29 cellular contexts compared by ENCODE assay signal in the genomic region with DNA sequence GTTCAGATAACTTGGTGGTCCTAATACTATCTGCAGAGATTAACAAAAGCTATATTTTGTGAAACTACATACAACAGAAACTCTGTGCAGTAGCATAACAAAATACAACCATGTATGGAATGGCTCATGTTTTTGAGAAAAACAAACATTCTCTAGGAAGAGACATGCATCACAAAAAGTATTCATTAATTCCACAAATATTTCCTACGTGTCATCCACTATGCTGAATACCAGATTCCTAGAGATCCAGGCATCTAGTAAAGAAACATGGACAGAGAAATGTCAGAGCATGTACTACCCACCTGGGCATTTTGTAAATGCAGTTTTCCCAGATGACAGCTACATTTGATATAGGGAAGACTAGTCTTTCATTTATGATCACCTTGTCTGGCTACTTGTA.
"Had no signal": no experiment of that assay in that cellular context is flagged by ENCODE, and none has a peak within 500 bp of the region (broad histone marks: within the 10 kb centered on the region; RNA-seq: fewer than 3 reads in every experiment).

No MANE protein-coding gene starts in this region.

- H3K4me3 ChIP-seq: left ventricle myocardium inferior, lung, neural progenitor cell, right atrium auricular region, right lobe of liver, smooth muscle cell, tibial nerve, uterus had no signal

- H3K27ac ChIP-seq: left ventricle myocardium inferior, neural progenitor cell, neutrophil, parathyroid adenoma, right atrium auricular region, right lobe of liver, tibial nerve, uterus had no signal

- H3K4me1 ChIP-seq: left ventricle myocardium inferior, neural progenitor cell, parathyroid adenoma, right atrium auricular region, right lobe of liver, tibial nerve, uterus had no signal

- H3K4me3 Mint-ChIP-seq: immature natural killer cell; mesothelial cell of epicardium; naive B cell; natural killer cell; nephron progenitor cell; neural progenitor cell; stimulated activated memory B cell treated with anti-CD40 and anti-IgM and Interleukin-4, amounts not matched to agents 10 μg/mL and 1 μg/mL and 100 μg/mL, for 72 hours; stimulated activated naive CD8-positive, alpha-beta T cell treated with anti-CD3 and anti-CD28 coated beads, Interleukin-15, amount 100 ng/mL, for 72 hours; type B pancreatic cell had no signal

- H3K9me3 Mint-ChIP-seq: immature natural killer cell; natural killer cell; neural progenitor cell; stimulated activated memory B cell treated with anti-CD40 and anti-IgM and Interleukin-4, amounts not matched to agents 10 μg/mL and 1 μg/mL and 100 μg/mL, for 72 hours; stimulated activated naive CD8-positive, alpha-beta T cell treated with anti-CD3 and anti-CD28 coated beads, Interleukin-15, amount 100 ng/mL, for 72 hours; type B pancreatic cell had no signal

- H3K36me3 ChIP-seq: left ventricle myocardium inferior, neural progenitor cell, neutrophil, right atrium auricular region, right lobe of liver, tibial nerve, uterus had no signal

- H3K9ac ChIP-seq: neural progenitor cell, parathyroid adenoma had no signal

- H2AFZ ChIP-seq: neural progenitor cell, parathyroid adenoma had no signal

- H3K4me2 ChIP-seq: neural progenitor cell, smooth muscle cell had no signal

- FAIRE-seq: islet of Langerhans, kidney had no signal

- H3K4me1 Mint-ChIP-seq: immature natural killer cell; mesothelial cell of epicardium; naive B cell; natural killer cell; nephron progenitor cell; neural progenitor cell; stimulated activated memory B cell treated with anti-CD40 and anti-IgM and Interleukin-4, amounts not matched to agents 10 μg/mL and 1 μg/mL and 100 μg/mL, for 72 hours; stimulated activated naive CD8-positive, alpha-beta T cell treated with anti-CD3 and anti-CD28 coated beads, Interleukin-15, amount 100 ng/mL, for 72 hours had no signal

- H3K27me3 Mint-ChIP-seq: stimulated activated memory B cell treated with anti-CD40 and anti-IgM and Interleukin-4, amounts not matched to agents 10 μg/mL and 1 μg/mL and 100 μg/mL, for 72 hours; type B pancreatic cell had no signal

- ATAC-seq: left colon; natural killer cell; right lobe of liver; stimulated activated memory B cell treated with anti-CD40 and anti-IgM and Interleukin-4, amounts not matched to agents 10 μg/mL and 1 μg/mL and 100 μg/mL, for 72 hours; stimulated activated naive CD8-positive, alpha-beta T cell treated with anti-CD3 and anti-CD28 coated beads, Interleukin-15, amount 100 ng/mL, for 72 hours had no signal

- H3K27ac Mint-ChIP-seq: immature natural killer cell; mesothelial cell of epicardium; naive B cell; natural killer cell; nephron progenitor cell; neural progenitor cell; stimulated activated memory B cell treated with anti-CD40 and anti-IgM and Interleukin-4, amounts not matched to agents 10 μg/mL and 1 μg/mL and 100 μg/mL, for 72 hours; stimulated activated naive CD8-positive, alpha-beta T cell treated with anti-CD3 and anti-CD28 coated beads, Interleukin-15, amount 100 ng/mL, for 72 hours; type B pancreatic cell had no signal

- H3K27me3 ChIP-seq: neural progenitor cell, neutrophil, right atrium auricular region, right lobe of liver had no signal

- H3K79me2 ChIP-seq: parathyroid adenoma had no signal

- DNase-seq: immature natural killer cell; kidney; left colon; left ventricle myocardium inferior; mesendoderm; naive B cell; natural killer cell; nephron progenitor cell; occipital lobe; right lobe of liver; stimulated activated CD4-positive, alpha-beta T cell treated with anti-CD3 and anti-CD28 coated beads, Interleukin-1b, Interleukin-23, amount 100 ng/mL, for 48 hours; stimulated activated CD4-positive, alpha-beta T cell treated with anti-CD3 and anti-CD28 coated beads, Interleukin-2, amount 100 ng/mL, for 48 hours; stimulated activated CD4-positive, alpha-beta T cell treated with anti-CD3 and anti-CD28 coated beads, Interleukin-4, amount 100 ng/mL, for 4 hours; stimulated activated CD8-positive, alpha-beta memory T cell treated with anti-CD3 and anti-CD28 coated beads, Interleukin-4, amount 100 ng/mL, for 48 hours; stimulated activated naive CD4-positive, alpha-beta T cell treated with Interleukin-2 at 50 U/mL for 16 hours; stimulated activated naive CD8-positive, alpha-beta T cell treated with anti-CD3 and anti-CD28 coated beads, Interleukin-15, amount 100 ng/mL, for 72 hours; substantia nigra; uterus had no signal

- H3K9me3 ChIP-seq: left ventricle myocardium inferior, neutrophil, right atrium auricular region, right lobe of liver, tibial nerve, uterus had no signal

- H3K36me3 Mint-ChIP-seq: immature natural killer cell; mesothelial cell of epicardium; naive B cell; natural killer cell; neural progenitor cell; stimulated activated memory B cell treated with anti-CD40 and anti-IgM and Interleukin-4, amounts not matched to agents 10 μg/mL and 1 μg/mL and 100 μg/mL, for 72 hours had no signal
